15 cellular contexts compared by ENCODE assay signal in genomic region chr1:232621050-232621449, GRCh38. TPM values are rescaled to one million over a fixed set of nuclear protein-coding genes. Genes with fewer than 3 reads are reported as not detected.
DNase-seq lines count a peak whose midpoint lies in the region; ATAC-seq and TF ChIP-seq lines count a peak whose summit lies in the region.
"Had no signal": no experiment of that assay in that cellular context is flagged by ENCODE, and none has a peak within 500 bp of the region (broad histone marks: within the 10 kb centered on the region; RNA-seq: fewer than 3 reads in every experiment).

No MANE protein-coding gene starts in this region.

- TF ChIP-seq POLR2A in thyroid gland (IDR thresholded peaks at IDR 0.05): no peak

- H3K9me3 ChIP-seq in thyroid gland: no peaks in the 10 kb centered on the region
- H3K9me3 ChIP-seq: Caco-2, tibial artery had no signal

- H3K27me3 ChIP-seq in thyroid gland: no peaks in the 10 kb centered on the region
- H3K27me3 ChIP-seq: tibial artery had no signal

- H3K4me1 ChIP-seq in thyroid gland: peaks cover 15 to 25% of the 10 kb centered on the region in 2 donors

- H3K9me3 Mint-ChIP-seq in stimulated activated naive CD8-positive, alpha-beta T cell treated with anti-CD3 and anti-CD28 coated beads, Interleukin-15, amount 100 ng/mL, for 72 hours: no peaks in the 10 kb centered on the region
- H3K9me3 Mint-ChIP-seq: activated CD8-positive, alpha-beta T cell treated with anti-CD3 and anti-CD28 coated beads for 36 hours; naive thymus-derived CD8-positive, alpha-beta T cell had no signal

- peak; percentile 33 for DNase-seq in NCI-H345 (lab: John Stamatoyannopoulos, UW)
- DNase-seq in NCI-H345 treated with DMSO at 0.1 percent for 48 hours (lab: John Stamatoyannopoulos, UW; ENCODE audit: unreplicated experiment): no peak
- DNase-seq in coronary artery (ENCODE audit: low spot score): no peak
- peak; percentile 48 for DNase-seq in medulla oblongata (ENCODE audit: extremely low spot score)
- no peak for DNase-seq in thyroid gland
- DNase-seq in stimulated activated naive CD4-positive, alpha-beta T cell treated with Interleukin-2 at 50 U/mL for 16 hours (lab: John Stamatoyannopoulos, UW): no peak
- DNase-seq in stimulated activated naive CD4-positive, alpha-beta T cell (lab: John Stamatoyannopoulos, UW): no peak
- DNase-seq in stimulated activated naive CD8-positive, alpha-beta T cell treated with anti-CD3 and anti-CD28 coated beads, Interleukin-15, amount 100 ng/mL, for 72 hours: no peak
- DNase-seq: activated CD8-positive, alpha-beta T cell treated with anti-CD3 and anti-CD28 coated beads for 36 hours; activated effector memory CD4-positive, alpha-beta T cell treated with anti-CD3 and anti-CD28 coated beads, Interleukin-2, amount 50 U/mL, for 16 hours; Caco-2; naive thymus-derived CD8-positive, alpha-beta T cell; T1000 had no signal

- 61 to 67% methylated on average over 3 of the region's 3 CpGs for whole genome bisulfite sequencing in thyroid gland, 2 donors

- H3K4me3 ChIP-seq in coronary artery (no peak overlapping the region), thyroid gland (replicated peaks in 1 of 3) (no peak overlapping the region)
- H3K4me3 ChIP-seq: tibial artery had no signal

- no peak overlapping the region for H3K27ac Mint-ChIP-seq in stimulated activated naive CD8-positive, alpha-beta T cell treated with anti-CD3 and anti-CD28 coated beads, Interleukin-15, amount 100 ng/mL, for 72 hours
- H3K27ac Mint-ChIP-seq: activated CD8-positive, alpha-beta T cell treated with anti-CD3 and anti-CD28 coated beads for 36 hours; naive thymus-derived CD8-positive, alpha-beta T cell had no signal

- no peak overlapping the region for H3K4me3 Mint-ChIP-seq in stimulated activated naive CD8-positive, alpha-beta T cell treated with anti-CD3 and anti-CD28 coated beads, Interleukin-15, amount 100 ng/mL, for 72 hours
- H3K4me3 Mint-ChIP-seq: activated CD8-positive, alpha-beta T cell treated with anti-CD3 and anti-CD28 coated beads for 36 hours had no signal

- H3K4me1 Mint-ChIP-seq in stimulated activated naive CD8-positive, alpha-beta T cell treated with anti-CD3 and anti-CD28 coated beads, Interleukin-15, amount 100 ng/mL, for 72 hours: peaks cover 9% of the 10 kb centered on the region
- H3K4me1 Mint-ChIP-seq: naive thymus-derived CD8-positive, alpha-beta T cell had no signal

- H3K27ac ChIP-seq in coronary artery (peak overlapping the region; percentile 76 to 77), thyroid gland (peak overlapping the region; percentile 53 to 86 (median 67))

- intact Hi-C loops in thyroid gland (cut with DNase I): loop anchor here (10.0 kb wide), 1 partner anchor 756 kb away; no protein-coding TSS in a partner anchor

- no peak for TF ChIP-seq CTCF in coronary artery (IDR thresholded peaks at IDR 0.05)
- no peak for TF ChIP-seq CTCF in thyroid gland (IDR thresholded peaks at IDR 0.05)

- no peaks in the 10 kb centered on the region for H3K36me3 ChIP-seq in thyroid gland
- H3K36me3 ChIP-seq: tibial artery had no signal

- H3K27me3 Mint-ChIP-seq in stimulated activated naive CD8-positive, alpha-beta T cell treated with anti-CD3 and anti-CD28 coated beads, Interleukin-15, amount 100 ng/mL, for 72 hours: peaks cover 6% of the 10 kb centered on the region

- ATAC-seq in stimulated activated naive CD8-positive, alpha-beta T cell treated with anti-CD3 and anti-CD28 coated beads, Interleukin-15, amount 100 ng/mL, for 72 hours: no peak
- ATAC-seq: activated CD8-positive, alpha-beta T cell treated with anti-CD3 and anti-CD28 coated beads for 36 hours; naive thymus-derived CD8-positive, alpha-beta T cell; Panc1 had no signal

RNA-seq across cellular contexts. Expression of gene SIPA1L2, which starts 8.9 kb away (rescaled TPM):
- total RNA-seq in thyroid gland: 10 to 100 TPM; 15.6 to 44.9 (median 31.3) TPM

Comparison
In these comparisons a context has a peak if more than half of its experiments do, and no peak if none do; other contexts are left out.
1. DNase-seq: peak in NCI-H345 (single experiment) and medulla oblongata (single experiment); none in NCI-H345 treated with DMSO at 0.1 percent for 48 hours (single experiment), coronary artery (single experiment), thyroid gland (0 of 2), stimulated activated naive CD4-positive, alpha-beta T cell treated with Interleukin-2 at 50 U/mL for 16 hours (single experiment), stimulated activated naive CD4-positive, alpha-beta T cell (0 of 6) and stimulated activated naive CD8-positive, alpha-beta T cell treated with anti-CD3 and anti-CD28 coated beads, Interleukin-15, amount 100 ng/mL, for 72 hours (0 of 2).